ENCODE assay signal across 8 cellular contexts in the genomic region with DNA sequence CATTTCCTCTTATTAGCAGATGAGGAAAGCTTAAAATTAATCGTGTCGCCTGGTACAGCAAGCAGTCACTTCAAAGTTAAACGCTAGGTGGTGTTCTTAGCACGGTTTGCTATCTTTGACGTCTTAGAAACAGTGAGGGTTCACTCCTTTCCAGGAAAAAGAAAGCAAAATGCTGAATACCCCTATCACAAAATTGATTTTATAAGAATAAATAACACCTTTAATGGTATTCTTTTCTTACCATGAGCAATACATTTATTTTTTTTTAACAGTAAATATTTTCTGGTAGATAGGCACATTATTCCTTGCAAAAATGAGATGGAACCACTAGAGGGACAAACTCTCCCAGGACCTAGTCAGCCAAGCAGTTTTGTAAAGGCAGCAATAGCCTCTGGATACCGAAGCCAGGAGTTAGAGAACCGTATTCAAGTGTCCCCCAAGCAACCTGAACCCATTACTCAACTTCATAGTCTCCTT.
A peak's percentile ranks its signal among the peaks of the same experiment; 100 is the strongest.
DNase-seq lines count a peak whose midpoint lies in the region; ATAC-seq and TF ChIP-seq lines count a peak whose summit lies in the region.

No MANE protein-coding gene starts in this region.

- H2AFZ ChIP-seq in neural cell (ENCODE audit: low read depth, low read length): no peak overlapping the region

- H3K9me2 ChIP-seq in neural cell (ENCODE audit: insufficient read depth, low read length): no peaks in the 10 kb centered on the region

- no peaks in the 10 kb centered on the region for H3K79me2 ChIP-seq in neural cell (replicated peaks; ENCODE audit: insufficient read depth, low read length)

- H3K9me3 ChIP-seq in RWPE2 (ENCODE audit: severe bottlenecking) (no peaks in the 10 kb centered on the region), neural cell (ENCODE audit: low read length) (no peaks in the 10 kb centered on the region)

- no peak overlapping the region for H3K4me3 ChIP-seq in RWPE2 (ENCODE audit: severe bottlenecking)
- no peak overlapping the region for H3K4me3 ChIP-seq in neural cell (ENCODE audit: low read length)

- no peak overlapping the region for H3K4me2 ChIP-seq in neural cell (ENCODE audit: low read length)

- no peaks in the 10 kb centered on the region for H3K4me1 ChIP-seq in RWPE2 (ENCODE audit: insufficient read depth, poor library complexity, severe bottlenecking)

- DNase-seq in DMS53 (lab: John Stamatoyannopoulos, UW) (peak; percentile 80), GM20000 (ENCODE audit: low spot score) (peak; percentile 35), LoVo (ENCODE audit: low spot score) (peak; percentile 68), RWPE2 (ENCODE audit: low spot score) (no peak)
- DNase-seq in activated CD4-positive, alpha-beta T cell treated with anti-CD3 and anti-CD28 coated beads, Interleukin-2, amount 50 U/mL, for 48 hours: no peak

- TF ChIP-seq CTCF in GM20000 (IDR thresholded peaks at IDR 0.05; ENCODE audit: extremely low read depth, missing control alignments) (peak; percentile 37), RWPE2 (IDR thresholded peaks at IDR 0.05; ENCODE audit: poor library complexity, severe bottlenecking) (peak; percentile 96), neural cell (IDR thresholded peaks at IDR 0.05; ENCODE audit: poor library complexity, severe bottlenecking) (peak; percentile 94)

- TF ChIP-seq EP300 in neural cell (conservative IDR thresholded peaks at IDR 0.05; ENCODE audit: poor library complexity, severe bottlenecking): no peak

- no peak overlapping the region for H3K9ac ChIP-seq in neural cell (ENCODE audit: low read length)

- H3K27me3 ChIP-seq in RWPE2 (ENCODE audit: insufficient read depth, poor library complexity, severe bottlenecking): no peaks in the 10 kb centered on the region
- no peaks in the 10 kb centered on the region for H3K27me3 ChIP-seq in neural cell (ENCODE audit: insufficient read depth, low read depth, low read length)

- H3F3A ChIP-seq in neural cell (ENCODE audit: insufficient read depth, low read length, poor library complexity, severe bottlenecking): no peaks in the 10 kb centered on the region

- peak; percentile 77 for ATAC-seq in RWPE2 (ENCODE audit: low read depth)
- peak; percentile 67 for ATAC-seq in esophagus mucosa
- no peak for ATAC-seq in GM18520 (IDR thresholded peaks at IDR 0.05; ENCODE audit: unreplicated experiment)

- peak; percentile 90 for TF ChIP-seq RAD21 in neural cell (conservative IDR thresholded peaks at IDR 0.05)

- H3K27ac ChIP-seq in RWPE2 (ENCODE audit: poor library complexity, severe bottlenecking): no peak overlapping the region
- no peak overlapping the region for H3K27ac ChIP-seq in neural cell (ENCODE audit: low read length)

- H3K36me3 ChIP-seq in RWPE2 (ENCODE audit: low read depth): no peaks in the 10 kb centered on the region
- H3K36me3 ChIP-seq in neural cell (ENCODE audit: insufficient read depth, low read length): no peaks in the 10 kb centered on the region

- no peaks in the 10 kb centered on the region for H4K20me1 ChIP-seq in neural cell (ENCODE audit: insufficient read depth)

TF ChIP-seq in neural cell, 6 proteins besides CTCF, POLR2A, EP300 and RAD21:
- no peak for TF ChIP-seq EZH2 (IDR thresholded peaks at IDR 0.05; ENCODE audit: borderline replicate concordance, insufficient read depth, low read length, poor library complexity, severe bottlenecking)
- TF ChIP-seq SMC3 (conservative IDR thresholded peaks at IDR 0.05; ENCODE audit: poor library complexity): peak; percentile 94
TF ChIP-seq in neural cell: peak in this region for 1.

Comparison
In these comparisons a context has a peak if more than half of its experiments do, and no peak if none do; other contexts are left out.
1. DNase-seq: peak in DMS53 (single experiment), GM20000 (single experiment) and LoVo (single experiment); none in RWPE2 (single experiment) and activated CD4-positive, alpha-beta T cell treated with anti-CD3 and anti-CD28 coated beads, Interleukin-2, amount 50 U/mL, for 48 hours (0 of 2).
2. CTCF ChIP-seq: peak in every context shown above with its lines; median percentile 96 in RWPE2; 94 in neural cell; 37 in GM20000.